ENCODE assay signal across 15 cellular contexts in the genomic region with DNA sequence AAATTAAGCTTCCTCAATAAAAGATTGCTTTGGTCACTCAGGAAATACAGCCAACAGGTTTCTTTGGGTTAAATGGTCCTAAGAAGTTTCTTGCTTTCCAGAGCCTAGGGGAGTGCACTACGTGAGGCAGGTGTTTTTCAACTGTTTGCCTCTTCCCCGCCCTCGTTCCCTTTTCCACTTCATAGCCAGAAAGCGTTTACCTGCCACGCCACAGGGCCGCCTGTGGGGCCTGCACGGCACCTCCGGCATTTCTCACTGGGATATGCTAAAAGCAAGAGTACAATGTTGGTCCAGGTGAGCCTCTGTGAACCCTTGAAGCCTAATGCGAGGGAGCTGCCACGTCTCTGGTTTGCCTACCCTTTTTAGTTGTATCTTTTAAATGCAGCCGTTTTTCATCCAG.
DNase-seq lines count a peak whose midpoint lies in the region; ATAC-seq and TF ChIP-seq lines count a peak whose summit lies in the region.
"Had no signal": no experiment of that assay in that cellular context is flagged by ENCODE, and none has a peak within 500 bp of the region (broad histone marks: within the 10 kb centered on the region; RNA-seq: fewer than 3 reads in every experiment).

No MANE protein-coding gene starts in this region.

- H3K27me3 ChIP-seq in colonic mucosa (no peaks in the 10 kb centered on the region), right lobe of liver (no peaks in the 10 kb centered on the region)
- H3K27me3 ChIP-seq: adrenal gland had no signal

- POLR2A ChIA-PET in activated CD8-positive, alpha-beta T cell treated with anti-CD3 and anti-CD28 coated beads, Interleukin-2, amount 10 ng/mL, durations not matched to agents 7 days and 5 days (lab: Charles Lee) = interaction anchor here (0.6 to 3.7 kb wide), 10 partner anchors 8 to 228 kb away, joined by 3 to 43 read pairs (median 4); a partner anchor contains a TSS

- H3K9me3 Mint-ChIP-seq in activated CD8-positive, alpha-beta T cell treated with anti-CD3 and anti-CD28 coated beads, Interleukin-2, amount 10 ng/mL, durations not matched to agents 7 days and 5 days (ENCODE audit: insufficient read depth) = no peaks in the 10 kb centered on the region
- H3K9me3 Mint-ChIP-seq: memory B cell had no signal

- no peaks in the 10 kb centered on the region for H3K4me1 ChIP-seq in colonic mucosa
- H3K4me1 ChIP-seq in right lobe of liver = no peaks in the 10 kb centered on the region

- DNase-seq in stimulated activated naive CD4-positive, alpha-beta T cell (lab: John Stamatoyannopoulos, UW) = peak in 4 of 6 experiments; percentile 8 to 62 (median 34)
- no peak for DNase-seq in stimulated activated naive CD4-positive, alpha-beta T cell treated with Interleukin-2 at 50 U/mL for 16 hours (lab: John Stamatoyannopoulos, UW)
- DNase-seq in activated CD8-positive, alpha-beta T cell treated with anti-CD3 and anti-CD28 coated beads, Interleukin-2, amount 10 ng/mL, durations not matched to agents 7 days and 5 days = no peak
- DNase-seq in colonic mucosa (no peak), NCI-H345 (lab: John Stamatoyannopoulos, UW) (no peak), dermis blood vessel endothelial cell (no peak), NCI-H187 (lab: John Stamatoyannopoulos, UW) (no peak), right lobe of liver (no peak)
- DNase-seq: adrenal gland, DMS79 treated with DMSO at 0.1 percent for 48 hours, erythroblast, head of caudate nucleus, NCI-H774, occipital lobe had no signal

- H3K4me3 Mint-ChIP-seq in activated CD8-positive, alpha-beta T cell treated with anti-CD3 and anti-CD28 coated beads, Interleukin-2, amount 10 ng/mL, durations not matched to agents 7 days and 5 days = peak overlapping the region; percentile 71
- H3K4me3 Mint-ChIP-seq: memory B cell had no signal

- peaks cover 63% of the 10 kb centered on the region for H3K4me1 Mint-ChIP-seq in activated CD8-positive, alpha-beta T cell treated with anti-CD3 and anti-CD28 coated beads, Interleukin-2, amount 10 ng/mL, durations not matched to agents 7 days and 5 days (ENCODE audit: low read depth)

- H3K36me3 ChIP-seq in colonic mucosa = peaks cover 3% of the 10 kb centered on the region
- peaks cover 0 to 49% (median 9%) of the 10 kb centered on the region in 4 donors for H3K36me3 ChIP-seq in right lobe of liver

- H3K9ac ChIP-seq in colonic mucosa (ENCODE audit: low read depth in 2 of 2, low read length in 2 of 2) = peak overlapping the region in 1 of 2 donors; percentile 9

- H3K27me3 Mint-ChIP-seq in activated CD8-positive, alpha-beta T cell treated with anti-CD3 and anti-CD28 coated beads, Interleukin-2, amount 10 ng/mL, durations not matched to agents 7 days and 5 days (ENCODE audit: low read depth) = no peaks in the 10 kb centered on the region
- H3K27me3 Mint-ChIP-seq: memory B cell had no signal

- intact Hi-C loops in colonic mucosa (cut with DNase I) = no loop called here
- intact Hi-C loops in right lobe of liver (cut with DNase I) = no loop called here

- TF ChIP-seq POLR2A in right lobe of liver (IDR thresholded peaks at IDR 0.05) = no peak

- no peak for TF ChIP-seq CTCF in colonic mucosa (IDR thresholded peaks at IDR 0.05)
- no peak for TF ChIP-seq CTCF in right lobe of liver (IDR thresholded peaks at IDR 0.05)

- peak; percentile 17 for ATAC-seq in activated CD8-positive, alpha-beta T cell treated with anti-CD3 and anti-CD28 coated beads, Interleukin-2, amount 10 ng/mL, durations not matched to agents 7 days and 5 days
- ATAC-seq in right lobe of liver = no peak

- H3K27ac Mint-ChIP-seq in activated CD8-positive, alpha-beta T cell treated with anti-CD3 and anti-CD28 coated beads, Interleukin-2, amount 10 ng/mL, durations not matched to agents 7 days and 5 days = peak overlapping the region; percentile 94

- no peaks in the 10 kb centered on the region for H3K9me3 ChIP-seq in colonic mucosa
- no peaks in the 10 kb centered on the region for H3K9me3 ChIP-seq in right lobe of liver
- H3K9me3 ChIP-seq: adrenal gland had no signal

- H3K4me3 ChIP-seq in colonic mucosa = no peak overlapping the region
- no peak overlapping the region for H3K4me3 ChIP-seq in right lobe of liver
- H3K4me3 ChIP-seq: adrenal gland had no signal

- 86% methylated on average over 11 of the region's 11 CpGs for WGBS in right lobe of liver (ENCODE audit: insufficient coverage, low coverage, low lambda C conversion rate, missing lambda C conversion rate)

- CTCF ChIA-PET in activated CD8-positive, alpha-beta T cell treated with anti-CD3 and anti-CD28 coated beads, Interleukin-2, amount 10 ng/mL, durations not matched to agents 7 days and 5 days (lab: Charles Lee) = interaction anchor here (0.6 to 5.1 kb wide), 9 partner anchors 9 to 240 kb away, joined by 3 to 44 read pairs (median 6); a partner anchor contains a TSS

- H3K27ac ChIP-seq in colonic mucosa (peak overlapping the region; percentile 44), right lobe of liver (no peak overlapping the region)
- H3K27ac ChIP-seq: adrenal gland had no signal

- no peaks in the 10 kb centered on the region for H3K36me3 Mint-ChIP-seq in activated CD8-positive, alpha-beta T cell treated with anti-CD3 and anti-CD28 coated beads, Interleukin-2, amount 10 ng/mL, durations not matched to agents 7 days and 5 days (ENCODE audit: low read depth)

Comparison
In these comparisons a context has a peak if more than half of its experiments do, and no peak if none do; other contexts are left out.
1. DNase-seq: peak in stimulated activated naive CD4-positive, alpha-beta T cell (4 of 6); none in stimulated activated naive CD4-positive, alpha-beta T cell treated with Interleukin-2 at 50 U/mL for 16 hours (single experiment), activated CD8-positive, alpha-beta T cell treated with anti-CD3 and anti-CD28 coated beads, Interleukin-2, amount 10 ng/mL, durations not matched to agents 7 days and 5 days (single experiment), colonic mucosa (single experiment), NCI-H345 (single experiment), dermis blood vessel endothelial cell (single experiment), NCI-H187 (0 of 2) and right lobe of liver (0 of 3).